8 cellular contexts compared by ENCODE assay signal in genomic region chr2:69643602-69644505, GRCh38. TPM values are rescaled to one million over a fixed set of nuclear protein-coding genes. Genes with fewer than 3 reads are reported as not detected.
DNase-seq lines count a peak whose midpoint lies in the region; ATAC-seq and TF ChIP-seq lines count a peak whose summit lies in the region.

Gene AAK1, minus strand, starts transcription at chr2:69643739. Its CDS starts 699 bp downstream, at chr2:69643040.

- H4K20me1 ChIP-seq in PC-3 (ENCODE audit: low read length) = peaks cover 7% of the 10 kb centered on the region

- H3K4me3 ChIP-seq in PC-3 (ENCODE audit: low read length) (peak within 1 kb of the TSS; percentile 89), epithelial cell of proximal tubule (ENCODE audit: low read depth, low read length) (peak within 1 kb of the TSS; percentile 75)

- peak within 1 kb of the TSS; percentile 94 for H3K27ac ChIP-seq in PC-3 (ENCODE audit: low read length)

- H3K4me1 ChIP-seq in PC-3 (ENCODE audit: insufficient read depth, low read length) = peaks cover 37% of the 10 kb centered on the region

- peak within 1 kb of the TSS; percentile 93 for H3K9ac ChIP-seq in PC-3 (ENCODE audit: low read length)

- ATAC-seq in GM21529 (IDR thresholded peaks at IDR 0.05; ENCODE audit: unreplicated experiment) = peak; percentile 44
- peak; percentile 75 for ATAC-seq in PC-3

- intact Hi-C loops in PC-3 (cut with micrococcal nuclease) = loop anchor here (1.0 to 5.0 kb wide), 5 partner anchors 33 to 83 kb away; no protein-coding TSS in a partner anchor

- H2AFZ ChIP-seq in PC-3 (ENCODE audit: low read length) = peak within 1 kb of the TSS; percentile 94

- TF ChIP-seq EP300 in Ishikawa (IDR thresholded peaks at IDR 0.05; ENCODE audit: borderline replicate concordance) = no peak; the same call in 1 of the 2 replicates

- no peak for TF ChIP-seq CTCF in PC-3 (conservative IDR thresholded peaks at IDR 0.05; ENCODE audit: low read depth, low read length)
- TF ChIP-seq CTCF in epithelial cell of proximal tubule (conservative IDR thresholded peaks at IDR 0.05; ENCODE audit: low read depth, low read length) = no peak

- no peak for TF ChIP-seq RAD21 in Ishikawa (IDR thresholded peaks at IDR 0.05; ENCODE audit: low read depth)

- no peaks in the 10 kb centered on the region for H3K9me3 ChIP-seq in PC-3 (ENCODE audit: low read length)

- H3F3A ChIP-seq in PC-3 (ENCODE audit: low read length, unreplicated experiment) = no peaks in the 10 kb centered on the region

- TSS peak; percentile 60 for BruUV-seq in PC-3 (replicated peaks; lab: Mats Ljungman, UMichigan)

- H3K36me3 ChIP-seq in PC-3 (ENCODE audit: low read depth, low read length) = 0 out of 2 replicates have a peak, but pooled peaks cover 3% of the 10 kb centered on the region

- H3K79me2 ChIP-seq in PC-3 (ENCODE audit: low read length) = peaks cover 58% of the 10 kb centered on the region

- no peaks in the 10 kb centered on the region for H3K9me2 ChIP-seq in PC-3 (replicated peaks; ENCODE audit: low read length)

- CTCF ChIA-PET in PC-3 (lab: Charles Lee) = interaction anchor here (0.6 kb wide), 1 partner anchor 17 kb away, joined by 5 read pairs; no protein-coding TSS in a partner anchor

- POLR2A ChIA-PET in PC-3 (lab: Charles Lee; ENCODE audit: unreplicated experiment) = interaction anchor here (1.2 kb wide), 1 partner anchor 52 kb away, joined by 4 read pairs; no protein-coding TSS in a partner anchor

- H3K4me2 ChIP-seq in PC-3 (ENCODE audit: low read length) = peak within 1 kb of the TSS; percentile 89

- H3K27me3 ChIP-seq in PC-3 (ENCODE audit: low read length) = no peaks in the 10 kb centered on the region

- DNase-seq in D341Med (ENCODE audit: low spot score) = peak; percentile 94
- DNase-seq in PC-3 = peak; percentile 86
- peak; percentile 80 for DNase-seq in activated T-cell treated with anti-CD3 and anti-CD28 coated beads, Interleukin-2, amount 50 U/mL, for 1 hour
- DNase-seq in epithelial cell of proximal tubule (ENCODE audit: low read depth) = no peak
- DNase-seq in mucosa of gallbladder (ENCODE audit: low spot score) = peak; percentile 88
- peak; percentile 50 to 58 for DNase-seq in stimulated activated CD8-positive, alpha-beta memory T cell treated with anti-CD3 and anti-CD28 coated beads, Interleukin-4, amount 100 ng/mL, for 4 hours (ENCODE audit: low read depth in 2 of 2, low spot score in 1 of 2)

TF ChIP-seq in Ishikawa, 13 proteins besides CTCF, POLR2A, EP300 and RAD21:
- TF ChIP-seq CEBPB (IDR thresholded peaks at IDR 0.05) (no peak; the same call in 1 of the 2 replicates), ZBTB7A (IDR thresholded peaks at IDR 0.05; ENCODE audit: low read depth) (peak; percentile 10; the same call in 1 of the 2 replicates), TAF1 (IDR thresholded peaks at IDR 0.05; ENCODE audit: low read depth) (peak; percentile 75), MAX (IDR thresholded peaks at IDR 0.05) (peak; percentile 72), TCF12 (IDR thresholded peaks at IDR 0.05; ENCODE audit: low read depth) (peak; percentile 61), YY1 (IDR thresholded peaks at IDR 0.05; ENCODE audit: low read depth) (peak; percentile 79), FOXM1 (IDR thresholded peaks at IDR 0.05; ENCODE audit: borderline replicate concordance, low read depth) (no peak)

RNA-seq across cellular contexts. Expression of gene AAK1, which starts in this region (rescaled TPM):
- 46.8 and 47.9 TPM in 2 replicates for total RNA-seq in PC-3 (2014; rRNA removed)
- total RNA-seq in epithelial cell of proximal tubule = 12.8 and 32.2 TPM in 2 replicates
- total RNA-seq in mucosa of gallbladder = 83.4 TPM
